ENCODE assay signal across 22 cellular contexts in genomic region chrX:32851556-32851955, GRCh38.
DNase-seq lines count a peak whose midpoint lies in the region; ATAC-seq and TF ChIP-seq lines count a peak whose summit lies in the region.
"Had no signal": no experiment of that assay in that cellular context is flagged by ENCODE, and none has a peak within 500 bp of the region (broad histone marks: within the 10 kb centered on the region; RNA-seq: fewer than 3 reads in every experiment).

No MANE protein-coding gene starts in this region.

- peak; percentile 19 for ATAC-seq in gastroesophageal sphincter
- ATAC-seq in gastrocnemius medialis, result peak in 1 of 2 donors; percentile 47
- no peak for ATAC-seq in sciatic nerve

- H3K4me1 ChIP-seq in gastroesophageal sphincter, result no peaks in the 10 kb centered on the region
- peaks cover 0 to 19% of the 10 kb centered on the region in 2 donors for H3K4me1 ChIP-seq in gastrocnemius medialis
- H3K4me1 ChIP-seq: BE2C, BLaER1 had no signal

- WGBS in gastroesophageal sphincter (ENCODE audit: low coverage in 1 of 2), 2 donors, result 100% methylated on average over 1 of the region's 5 CpGs; no CpG with 5 or more reads in 1 of the 2 donors

- no peak for TF ChIP-seq EP300 in gastroesophageal sphincter (IDR thresholded peaks at IDR 0.05)

- no peak overlapping the region for H3K4me3 ChIP-seq in gastroesophageal sphincter
- H3K4me3 ChIP-seq in gastrocnemius medialis, result no peak overlapping the region
- H3K4me3 ChIP-seq: BLaER1 had no signal

- CTCF ChIA-PET in activated CD4-positive, alpha-beta T cell treated with anti-CD3 and anti-CD28 coated beads, Interleukin-2, amount 10 ng/mL, durations not matched to agents 7 days and 5 days (lab: Charles Lee), result no interaction called here

- in situ Hi-C loops in gastrocnemius medialis (cut with MboI; ENCODE audit: low sequenced_read_pairs in 4 of 4), result no loop called here

- no peaks in the 10 kb centered on the region for H3K4me1 Mint-ChIP-seq in activated CD4-positive, alpha-beta T cell treated with anti-CD3 and anti-CD28 coated beads, Interleukin-2, amount 10 ng/mL, durations not matched to agents 7 days and 5 days
- H3K4me1 Mint-ChIP-seq: CD14-positive monocyte; CD4-positive, alpha-beta memory T cell; CD4-positive, CD25-positive, alpha-beta regulatory T cell; CD8-positive, alpha-beta memory T cell had no signal

- no peaks in the 10 kb centered on the region for H3K36me3 Mint-ChIP-seq in activated CD4-positive, alpha-beta T cell treated with anti-CD3 and anti-CD28 coated beads, Interleukin-2, amount 10 ng/mL, durations not matched to agents 7 days and 5 days (ENCODE audit: low read depth)
- H3K36me3 Mint-ChIP-seq: CD14-positive monocyte; CD4-positive, alpha-beta memory T cell; CD4-positive, CD25-positive, alpha-beta regulatory T cell; CD8-positive, alpha-beta memory T cell had no signal

- DNase-seq in gastrocnemius medialis (peak in 1 of 2 donors; percentile 14), sciatic nerve (ENCODE audit: low spot score) (no peak), GM03348 (ENCODE audit: low spot score) (no peak)
- no peak for DNase-seq in activated CD4-positive, alpha-beta T cell treated with anti-CD3 and anti-CD28 coated beads, Interleukin-2, amount 10 ng/mL, durations not matched to agents 7 days and 5 days
- DNase-seq: 8988T; ACHN; BE2C; C1 segment of cervical spinal cord; CD4-positive, alpha-beta memory T cell; CD4-positive, CD25-positive, alpha-beta regulatory T cell; CD8-positive, alpha-beta memory T cell; COR-L47; DMS 273 treated with DMSO at 0.1 percent for 48 hours; DMS153; DMS53; DMS79; DND-41; EL; GDM1 had no signal

- POLR2A ChIA-PET in activated CD4-positive, alpha-beta T cell treated with anti-CD3 and anti-CD28 coated beads, Interleukin-2, amount 10 ng/mL, durations not matched to agents 7 days and 5 days (lab: Charles Lee), result no interaction called here

- no peak overlapping the region for H3K27ac ChIP-seq in gastroesophageal sphincter
- peak overlapping the region in 3 of 4 donors; percentile 46 to 59 (median 57) for H3K27ac ChIP-seq in gastrocnemius medialis
- H3K27ac ChIP-seq: BLaER1 had no signal

- no peaks in the 10 kb centered on the region for H3K27me3 Mint-ChIP-seq in activated CD4-positive, alpha-beta T cell treated with anti-CD3 and anti-CD28 coated beads, Interleukin-2, amount 10 ng/mL, durations not matched to agents 7 days and 5 days
- H3K27me3 Mint-ChIP-seq: CD4-positive, alpha-beta memory T cell; CD4-positive, CD25-positive, alpha-beta regulatory T cell; CD8-positive, alpha-beta memory T cell had no signal

- no peaks in the 10 kb centered on the region for H3K9me3 Mint-ChIP-seq in activated CD4-positive, alpha-beta T cell treated with anti-CD3 and anti-CD28 coated beads, Interleukin-2, amount 10 ng/mL, durations not matched to agents 7 days and 5 days

- no peaks in the 10 kb centered on the region for H3K9me3 ChIP-seq in gastroesophageal sphincter
- no peaks in the 10 kb centered on the region for H3K9me3 ChIP-seq in gastrocnemius medialis
- H3K9me3 ChIP-seq: BE2C, BLaER1 had no signal

- intact Hi-C loops in gastrocnemius medialis (cut with DNase I; ENCODE audit: low total_unique reads) (no loop called here), sciatic nerve (cut with DNase I) (no loop called here)

- no peak overlapping the region for H3K4me3 Mint-ChIP-seq in activated CD4-positive, alpha-beta T cell treated with anti-CD3 and anti-CD28 coated beads, Interleukin-2, amount 10 ng/mL, durations not matched to agents 7 days and 5 days
- H3K4me3 Mint-ChIP-seq: CD14-positive monocyte; CD4-positive, alpha-beta memory T cell; CD4-positive, CD25-positive, alpha-beta regulatory T cell; CD8-positive, alpha-beta memory T cell had no signal

- no peak overlapping the region for H3K27ac Mint-ChIP-seq in activated CD4-positive, alpha-beta T cell treated with anti-CD3 and anti-CD28 coated beads, Interleukin-2, amount 10 ng/mL, durations not matched to agents 7 days and 5 days
- H3K27ac Mint-ChIP-seq: CD14-positive monocyte; CD4-positive, alpha-beta memory T cell; CD4-positive, CD25-positive, alpha-beta regulatory T cell; CD8-positive, alpha-beta memory T cell had no signal

- TF ChIP-seq POLR2A in gastroesophageal sphincter (IDR thresholded peaks at IDR 0.05) (no peak), gastrocnemius medialis (IDR thresholded peaks at IDR 0.05) (no peak)

- H3K36me3 ChIP-seq in gastroesophageal sphincter (no peaks in the 10 kb centered on the region), gastrocnemius medialis (no peaks in the 10 kb centered on the region)
- H3K36me3 ChIP-seq: BE2C, BLaER1 had no signal

- TF ChIP-seq CTCF in gastroesophageal sphincter (IDR thresholded peaks at IDR 0.05) (no peak), gastrocnemius medialis (IDR thresholded peaks at IDR 0.05 in 4 of 5, conservative IDR thresholded peaks at IDR 0.05 in 1 of 5) (no peak)

- no peaks in the 10 kb centered on the region for H3K27me3 ChIP-seq in gastroesophageal sphincter
- H3K27me3 ChIP-seq in gastrocnemius medialis, result no peaks in the 10 kb centered on the region
- H3K27me3 ChIP-seq: BE2C had no signal

Comparison
In these comparisons a context has a peak if more than half of its experiments do, and no peak if none do; other contexts are left out.
1. H3K27ac ChIP-seq: peak in gastrocnemius medialis (3 of 4); none in gastroesophageal sphincter (0 of 4).